13 cellular contexts compared by ENCODE assay signal in genomic region chr6:47073125-47074110, GRCh38. TPM values are rescaled to one million over a fixed set of nuclear protein-coding genes. Genes with fewer than 3 reads are reported as not detected.
A peak's percentile ranks its signal among the peaks of the same experiment; 100 is the strongest.
DNase-seq lines count a peak whose midpoint lies in the region; ATAC-seq and TF ChIP-seq lines count a peak whose summit lies in the region.
"Had no signal": no experiment of that assay in that cellular context is flagged by ENCODE, and none has a peak within 500 bp of the region (broad histone marks: within the 10 kb centered on the region; RNA-seq: fewer than 3 reads in every experiment).

No MANE protein-coding gene starts in this region.

- peaks cover 23% of the 10 kb centered on the region for H3K27me3 Mint-ChIP-seq in activated CD4-positive, alpha-beta T cell treated with anti-CD3 and anti-CD28 coated beads, Interleukin-2, amount 10 ng/mL, durations not matched to agents 7 days and 5 days

- H3K36me3 Mint-ChIP-seq in activated CD4-positive, alpha-beta T cell treated with anti-CD3 and anti-CD28 coated beads, Interleukin-2, amount 10 ng/mL, durations not matched to agents 7 days and 5 days (ENCODE audit: low read depth): no peaks in the 10 kb centered on the region

- H3K9me3 Mint-ChIP-seq in activated CD4-positive, alpha-beta T cell treated with anti-CD3 and anti-CD28 coated beads, Interleukin-2, amount 10 ng/mL, durations not matched to agents 7 days and 5 days: no peaks in the 10 kb centered on the region
- H3K9me3 Mint-ChIP-seq: stimulated activated naive CD8-positive, alpha-beta T cell treated with anti-CD3 and anti-CD28 coated beads, Interleukin-15, Interleukin-2, amounts not matched to agents 100 ng/mL and 50 ng/mL, for 24 hours had no signal

- DNase-seq in DMS53 (lab: John Stamatoyannopoulos, UW) (peak; percentile 42), DMS53 treated with DMSO at 0.1 percent for 48 hours (lab: John Stamatoyannopoulos, UW; ENCODE audit: unreplicated experiment) (no peak), NOMO-1 treated with DMSO at 0.1 percent for 48 hours (lab: John Stamatoyannopoulos, UW; ENCODE audit: unreplicated experiment) (peak; percentile 16), epithelial cell of esophagus (ENCODE audit: low read depth) (no peak), retinal pigment epithelial cell (ENCODE audit: low read depth) (no peak), substantia nigra (lab: John Stamatoyannopoulos, UW) (no peak)
- no peak for DNase-seq in activated CD4-positive, alpha-beta T cell treated with anti-CD3 and anti-CD28 coated beads, Interleukin-2, amount 10 ng/mL, durations not matched to agents 7 days and 5 days
- DNase-seq: activated CD4-positive, alpha-beta T cell treated with anti-CD3 and anti-CD28 coated beads, Interleukin-2, amount 50 U/mL, for 48 hours; activated naive CD4-positive, alpha-beta T cell treated with anti-CD3 and anti-CD28 coated beads, Interleukin-2, amount 50 U/mL, for 16 hours had no signal

- H3K27ac ChIP-seq in substantia nigra (ENCODE audit: low read depth, low read length, poor library complexity, severe bottlenecking): no peak overlapping the region
- H3K27ac ChIP-seq: SK-N-MC had no signal

- H3K4me3 ChIP-seq in epithelial cell of esophagus (ENCODE audit: low read length): no peak overlapping the region
- H3K4me3 ChIP-seq in retinal pigment epithelial cell (ENCODE audit: low read length): no peak overlapping the region
- H3K4me3 ChIP-seq: SK-N-MC had no signal

- POLR2A ChIA-PET in activated CD4-positive, alpha-beta T cell treated with anti-CD3 and anti-CD28 coated beads, Interleukin-2, amount 10 ng/mL, durations not matched to agents 7 days and 5 days (lab: Charles Lee): no interaction called here

- TF ChIP-seq CTCF in epithelial cell of esophagus (IDR thresholded peaks at IDR 0.05; ENCODE audit: insufficient read depth, low read depth, low read length, missing control alignments) (peak; percentile 4), retinal pigment epithelial cell (conservative IDR thresholded peaks at IDR 0.05; ENCODE audit: low read depth, low read length) (peak; percentile 45)

- H3K4me1 Mint-ChIP-seq in activated CD4-positive, alpha-beta T cell treated with anti-CD3 and anti-CD28 coated beads, Interleukin-2, amount 10 ng/mL, durations not matched to agents 7 days and 5 days: no peaks in the 10 kb centered on the region

- no peak for ATAC-seq in GM18909 (IDR thresholded peaks at IDR 0.05; ENCODE audit: poor library complexity, unreplicated experiment)

- no peak overlapping the region for H3K4me3 Mint-ChIP-seq in activated CD4-positive, alpha-beta T cell treated with anti-CD3 and anti-CD28 coated beads, Interleukin-2, amount 10 ng/mL, durations not matched to agents 7 days and 5 days
- H3K4me3 Mint-ChIP-seq: nephron; stimulated activated naive CD8-positive, alpha-beta T cell treated with anti-CD3 and anti-CD28 coated beads, Interleukin-15, Interleukin-2, amounts not matched to agents 100 ng/mL and 50 ng/mL, for 24 hours had no signal

- no peak overlapping the region for H3K27ac Mint-ChIP-seq in activated CD4-positive, alpha-beta T cell treated with anti-CD3 and anti-CD28 coated beads, Interleukin-2, amount 10 ng/mL, durations not matched to agents 7 days and 5 days
- H3K27ac Mint-ChIP-seq: nephron; stimulated activated naive CD8-positive, alpha-beta T cell treated with anti-CD3 and anti-CD28 coated beads, Interleukin-15, Interleukin-2, amounts not matched to agents 100 ng/mL and 50 ng/mL, for 24 hours had no signal

- CTCF ChIA-PET in activated CD4-positive, alpha-beta T cell treated with anti-CD3 and anti-CD28 coated beads, Interleukin-2, amount 10 ng/mL, durations not matched to agents 7 days and 5 days (lab: Charles Lee): no interaction called here

RNA-seq across cellular contexts. Expression of gene ADGRF1, which starts 31.3 kb away (rescaled TPM):
- not detected for total RNA-seq in activated CD4-positive, alpha-beta T cell treated with anti-CD3 and anti-CD28 coated beads, Interleukin-2, amount 10 ng/mL, durations not matched to agents 7 days and 5 days

Comparison
In these comparisons a context has a peak if more than half of its experiments do, and no peak if none do; other contexts are left out.
1. DNase-seq: peak in DMS53 (single experiment) and NOMO-1 treated with DMSO at 0.1 percent for 48 hours (single experiment); none in DMS53 treated with DMSO at 0.1 percent for 48 hours (single experiment), epithelial cell of esophagus (single experiment), retinal pigment epithelial cell (single experiment), substantia nigra (0 of 49) and activated CD4-positive, alpha-beta T cell treated with anti-CD3 and anti-CD28 coated beads, Interleukin-2, amount 10 ng/mL, durations not matched to agents 7 days and 5 days (single experiment).